ENCODE assay signal across 8 cellular contexts in genomic region chr16:69424935-69425784, GRCh38. TPM values are rescaled to one million over a fixed set of nuclear protein-coding genes. Genes with fewer than 3 reads are reported as not detected.
DNase-seq lines count a peak whose midpoint lies in the region; ATAC-seq, FAIRE-seq and TF ChIP-seq lines count a peak whose summit lies in the region.

No MANE protein-coding gene starts in this region.

- TF ChIP-seq POLR2A in heart left ventricle (IDR thresholded peaks at IDR 0.05) = no peak

- DNase-seq in heart left ventricle (no peak), left cardiac atrium (no peak), glutamatergic neuron (no peak), small intestine (peak; percentile 57), frontal cortex (ENCODE audit: low spot score in 2 of 2) (no peak), activated gamma-delta T cell treated with Interleukin-2 at 50 U/mL for 16 hours (no peak)
- no peak for DNase-seq in T-helper 2 cell treated with Interferon-gamma antibody and Interleukin-4, amounts not matched to agents 5 μg/mL and 100 μg/mL, for 36 hours (ENCODE audit: low spot score)

- TF ChIP-seq CTCF in heart left ventricle (IDR thresholded peaks at IDR 0.05) (no peak), glutamatergic neuron (IDR thresholded peaks at IDR 0.05; ENCODE audit: partially characterized antibody, unreplicated experiment) (no peak)

- peak overlapping the region; percentile 64 to 91 (median 76) for H3K4me3 ChIP-seq in heart left ventricle
- peak overlapping the region; percentile 67 to 81 for H3K4me3 ChIP-seq in small intestine (ENCODE audit: low read depth in 1 of 2, low read length in 2 of 2)

- 13 to 15% (median 15%) methylated on average over 11 of the region's 11 CpGs for WGBS in heart left ventricle, 4 donors
- 6 to 10% (median 8%) methylated on average over 11 of the region's 11 CpGs for WGBS in small intestine, 3 donors

- H3K36me3 ChIP-seq in heart left ventricle = peaks cover 0 to 34% (median 31%) of the 10 kb centered on the region in 9 donors
- H3K36me3 ChIP-seq in small intestine (ENCODE audit: control insufficient read depth in 2 of 2, insufficient read depth in 2 of 2, low read length in 2 of 2) = peaks cover 0 to 11% of the 10 kb centered on the region in 2 donors

- H3K36me3 Mint-ChIP-seq in T-helper 2 cell treated with Interferon-gamma antibody and Interleukin-4, amounts not matched to agents 5 μg/mL and 100 μg/mL, for 36 hours (ENCODE audit: low read depth) = peaks cover 47% of the 10 kb centered on the region
- H3K36me3 Mint-ChIP-seq in glutamatergic neuron (ENCODE audit: unreplicated experiment) = peaks cover 18% of the 10 kb centered on the region

- H3K9me3 Mint-ChIP-seq in T-helper 2 cell treated with Interferon-gamma antibody and Interleukin-4, amounts not matched to agents 5 μg/mL and 100 μg/mL, for 36 hours = peaks cover 11% of the 10 kb centered on the region
- peaks cover 13% of the 10 kb centered on the region for H3K9me3 Mint-ChIP-seq in glutamatergic neuron (ENCODE audit: unreplicated experiment)

- ATAC-seq in heart left ventricle = peak in 1 of 4 donors; percentile 0
- no peak for ATAC-seq in left cardiac atrium
- ATAC-seq in HG02588 (IDR thresholded peaks at IDR 0.05; ENCODE audit: unreplicated experiment) = no peak

- H3K27ac Mint-ChIP-seq in T-helper 2 cell treated with Interferon-gamma antibody and Interleukin-4, amounts not matched to agents 5 μg/mL and 100 μg/mL, for 36 hours = peak overlapping the region; percentile 94
- peak overlapping the region; percentile 94 for H3K27ac Mint-ChIP-seq in glutamatergic neuron (ENCODE audit: unreplicated experiment)

- FAIRE-seq in small intestine (lab: Jason Lieb, UNC) (no peak), frontal cortex (lab: Jason Lieb, UNC) (no peak)

- no peaks in the 10 kb centered on the region for H3K27me3 Mint-ChIP-seq in T-helper 2 cell treated with Interferon-gamma antibody and Interleukin-4, amounts not matched to agents 5 μg/mL and 100 μg/mL, for 36 hours (ENCODE audit: low read depth)
- H3K27me3 Mint-ChIP-seq in glutamatergic neuron (ENCODE audit: unreplicated experiment) = peaks cover 7% of the 10 kb centered on the region

- H3K27me3 ChIP-seq in heart left ventricle = no peaks in the 10 kb centered on the region
- H3K27me3 ChIP-seq in small intestine (ENCODE audit: control insufficient read depth in 2 of 2, insufficient read depth in 2 of 2, low read length in 2 of 2) = no peaks in the 10 kb centered on the region

- H3K4me1 Mint-ChIP-seq in T-helper 2 cell treated with Interferon-gamma antibody and Interleukin-4, amounts not matched to agents 5 μg/mL and 100 μg/mL, for 36 hours (ENCODE audit: low read depth) = peaks cover 33% of the 10 kb centered on the region
- peaks cover 2% of the 10 kb centered on the region for H3K4me1 Mint-ChIP-seq in glutamatergic neuron (ENCODE audit: low read depth, unreplicated experiment)

- H3K4me3 Mint-ChIP-seq in T-helper 2 cell treated with Interferon-gamma antibody and Interleukin-4, amounts not matched to agents 5 μg/mL and 100 μg/mL, for 36 hours = peak overlapping the region; percentile 98
- peak overlapping the region; percentile 99 for H3K4me3 Mint-ChIP-seq in glutamatergic neuron (ENCODE audit: unreplicated experiment)

- H3K4me1 ChIP-seq in heart left ventricle = peaks cover 0 to 17% (median 11%) of the 10 kb centered on the region in 12 donors
- no peaks in the 10 kb centered on the region for H3K4me1 ChIP-seq in small intestine (ENCODE audit: control insufficient read depth in 2 of 2, insufficient read depth in 1 of 2, low read depth in 1 of 2, low read length in 1 of 2)

- intact Hi-C loops in heart left ventricle (cut with DNase I) = loop anchor here in 8 of 10 donors (2.0 to 10.0 kb wide), 4 partner anchors 28 to 142 kb away; partner anchors contain the start of gene NFAT5 (in 6 of the 8)
- intact Hi-C loops in left cardiac atrium (cut with DNase I) = no loop called here

- peak overlapping the region; percentile 54 to 86 (median 80) for H3K27ac ChIP-seq in heart left ventricle
- H3K27ac ChIP-seq in small intestine (ENCODE audit: low read depth in 1 of 2, low read length in 1 of 2) = peak overlapping the region; percentile 85 to 93

- H3K9me3 ChIP-seq in heart left ventricle (peaks cover 0 to 6% (median 0%) of the 10 kb centered on the region in 12 donors), small intestine (ENCODE audit: control insufficient read depth, low read depth) (no peaks in the 10 kb centered on the region)

RNA-seq across cellular contexts. Expression of gene CYB5B, which starts 0.7 kb away (rescaled TPM):
- total RNA-seq in heart left ventricle (10 to 100 TPM; 31.1 to 89.2 (median 65.0) TPM), left cardiac atrium (10 to 100 TPM; 60.8 to 62.0 TPM), glutamatergic neuron (ENCODE audit: unreplicated experiment) (124 TPM), frontal cortex (49.3 TPM)
- polyA plus RNA-seq in heart left ventricle (10 to 100 TPM; 46.3 to 65.7 TPM), small intestine (100 to 1,000 TPM in 1 of 3 donors, 10 to 100 TPM in 2; 85.4 to 102 (median 99.1) TPM)

RNA-seq across cellular contexts. Expression of gene TERF2, which starts 39.4 kb away (rescaled TPM):
- 10 to 100 TPM in 8 of 9 donors, 1 to 10 TPM in 1; 9.7 to 45.9 (median 25.9) TPM for total RNA-seq in heart left ventricle
- polyA plus RNA-seq in heart left ventricle = 10 to 100 TPM in 1 of 2 donors, 1 to 10 TPM in 1; 6.9 to 19.2 TPM
- total RNA-seq in left cardiac atrium = 10 to 100 TPM; 22.6 to 26.6 TPM
- total RNA-seq in glutamatergic neuron (ENCODE audit: unreplicated experiment) = 31.8 TPM
- polyA plus RNA-seq in small intestine = 10 to 100 TPM; 11.1 to 14.3 (median 12.1) TPM
- 110 TPM for total RNA-seq in frontal cortex

Comparison
In these comparisons a context has a peak if more than half of its experiments do, and no peak if none do; other contexts are left out.
1. intact Hi-C loops: an anchor here in heart left ventricle (2.0 to 10.0 kb wide); none called in left cardiac atrium.